Comparison of ENCODE assay signal across 32 cellular contexts in the genomic region with DNA sequence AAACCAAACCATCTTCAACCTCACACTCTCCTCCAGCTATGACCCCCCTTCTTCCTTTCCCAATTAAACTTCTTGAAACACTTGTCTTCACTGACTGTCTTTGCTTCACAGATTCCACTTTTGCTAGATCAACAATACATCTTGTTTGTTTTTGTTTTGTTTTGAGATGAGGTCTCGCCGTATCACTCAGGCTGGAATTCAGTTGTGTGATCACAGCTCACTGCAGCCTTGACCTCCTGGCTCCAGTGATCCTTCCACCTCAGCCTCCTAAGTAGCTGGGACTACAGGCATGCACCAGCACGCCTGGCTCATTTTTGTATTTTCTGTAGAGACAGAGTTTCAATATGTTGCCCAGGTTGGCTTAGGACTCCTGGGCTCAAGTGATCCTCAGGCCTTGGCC.
"Had no signal": no experiment of that assay in that cellular context is flagged by ENCODE, and none has a peak within 500 bp of the region (broad histone marks: within the 10 kb centered on the region; RNA-seq: fewer than 3 reads in every experiment).

No MANE protein-coding gene starts in this region.

- H3K27ac Mint-ChIP-seq: activated CD4-positive, alpha-beta memory T cell treated with anti-CD3 and anti-CD28 coated beads, Interleukin-2, amount 10 ng/mL, durations not matched to agents 7 days and 5 days; activated CD4-positive, alpha-beta T cell treated with anti-CD3 and anti-CD28 coated beads for 36 hours; activated CD4-positive, alpha-beta T cell treated with anti-CD3 and anti-CD28 coated beads, Interleukin-2, amount 10 ng/mL, durations not matched to agents 24 days and 14 days; activated naive CD8-positive, alpha-beta T cell; activated T-cell treated with anti-CD3 and anti-CD28 coated beads, Interleukin-2, amount 50 U/mL, for 24 hours; activated T-cell treated with anti-CD3 and anti-CD28 coated beads, Interleukin-2, amount 50 U/mL, for 72 hours; T-helper 17 cell; T-helper 2 cell treated with Interferon-gamma antibody and Interleukin-4, amounts not matched to agents 5 μg/mL and 100 μg/mL, for 36 hours had no signal

- H3K4me1 ChIP-seq: esophagus squamous epithelium, gastroesophageal sphincter had no signal

- FAIRE-seq: astrocyte, bronchial epithelial cell, colon had no signal

- H3K9me3 Mint-ChIP-seq: effector memory CD8-positive, alpha-beta T cell had no signal

- H3K4me1 Mint-ChIP-seq: activated CD4-positive, alpha-beta memory T cell treated with anti-CD3 and anti-CD28 coated beads, Interleukin-2, amount 10 ng/mL, durations not matched to agents 7 days and 5 days; activated CD4-positive, alpha-beta T cell treated with anti-CD3 and anti-CD28 coated beads for 36 hours; activated CD4-positive, alpha-beta T cell treated with anti-CD3 and anti-CD28 coated beads, Interleukin-2, amount 10 ng/mL, durations not matched to agents 24 days and 14 days; central memory CD8-positive, alpha-beta T cell had no signal

- H3K4me3 ChIP-seq: esophagus squamous epithelium, gastroesophageal sphincter had no signal

- H3K27me3 Mint-ChIP-seq: activated CD4-positive, alpha-beta memory T cell treated with anti-CD3 and anti-CD28 coated beads, Interleukin-2, amount 10 ng/mL, durations not matched to agents 7 days and 5 days; activated CD4-positive, alpha-beta T cell treated with anti-CD3 and anti-CD28 coated beads for 36 hours; activated naive CD8-positive, alpha-beta T cell; activated T-cell treated with anti-CD3 and anti-CD28 coated beads, Interleukin-2, amount 50 U/mL, for 24 hours; central memory CD8-positive, alpha-beta T cell; effector memory CD8-positive, alpha-beta T cell; T-helper 17 cell had no signal

- ATAC-seq: activated CD4-positive, alpha-beta T cell treated with anti-CD3 and anti-CD28 coated beads for 36 hours; activated T-cell treated with anti-CD3 and anti-CD28 coated beads, Interleukin-2, amount 50 U/mL, for 72 hours; effector memory CD8-positive, alpha-beta T cell; gastroesophageal sphincter; T-helper 17 cell had no signal

- H3K27ac ChIP-seq: brain microvascular endothelial cell, esophagus squamous epithelium, gastroesophageal sphincter, WERI-Rb-1 had no signal

- DNase-seq: activated CD4-positive, alpha-beta memory T cell treated with anti-CD3 and anti-CD28 coated beads, Interleukin-2, amount 10 ng/mL, durations not matched to agents 7 days and 5 days; activated CD4-positive, alpha-beta T cell treated with anti-CD3 and anti-CD28 coated beads for 36 hours; activated CD4-positive, alpha-beta T cell treated with anti-CD3 and anti-CD28 coated beads, Interleukin-2, amount 10 ng/mL, durations not matched to agents 24 days and 14 days; activated CD4-positive, CD25-positive, alpha-beta regulatory T cell; activated CD4-positive, CD25-positive, alpha-beta regulatory T cell treated with anti-CD3 and anti-CD28 coated beads, Interleukin-2, amount 50 U/mL, for 72 hours; activated CD8-positive, alpha-beta memory T cell treated with anti-CD3 and anti-CD28 coated beads, Interleukin-2, amount 50 U/mL, for 48 hours; activated gamma-delta T cell; activated naive CD4-positive, alpha-beta T cell treated with anti-CD3 and anti-CD28 coated beads, Interleukin-2, amount 50 U/mL, for 16 hours; activated naive CD4-positive, alpha-beta T cell treated with Interleukin-2 at 50 U/mL for 16 hours; activated T-cell treated with anti-CD3 and anti-CD28 coated beads for 4 hours; activated T-cell treated with anti-CD3 and anti-CD28 coated beads, Interleukin-2, amount 50 U/mL, for 24 hours; activated T-cell treated with anti-CD3 and anti-CD28 coated beads, Interleukin-2, amount 50 U/mL, for 72 hours; amniotic stem cell; anterior cingulate cortex; brain microvascular endothelial cell; cortex of kidney; dermis blood vessel endothelial cell; effector CD4-positive, alpha-beta T cell; effector memory CD8-positive, alpha-beta T cell; esophagus squamous epithelium; foreskin melanocyte; T-helper 1 cell; T-helper 17 cell; T1000; WERI-Rb-1 had no signal

- H3K4me3 Mint-ChIP-seq: activated CD4-positive, alpha-beta memory T cell treated with anti-CD3 and anti-CD28 coated beads, Interleukin-2, amount 10 ng/mL, durations not matched to agents 7 days and 5 days; activated CD4-positive, alpha-beta T cell treated with anti-CD3 and anti-CD28 coated beads for 36 hours; activated CD4-positive, alpha-beta T cell treated with anti-CD3 and anti-CD28 coated beads, Interleukin-2, amount 10 ng/mL, durations not matched to agents 24 days and 14 days; activated naive CD8-positive, alpha-beta T cell; activated T-cell treated with anti-CD3 and anti-CD28 coated beads, Interleukin-2, amount 50 U/mL, for 24 hours; activated T-cell treated with anti-CD3 and anti-CD28 coated beads, Interleukin-2, amount 50 U/mL, for 72 hours; central memory CD8-positive, alpha-beta T cell; effector memory CD8-positive, alpha-beta T cell; T-helper 17 cell; T-helper 2 cell treated with Interferon-gamma antibody and Interleukin-4, amounts not matched to agents 5 μg/mL and 100 μg/mL, for 36 hours had no signal
